ENCODE assay signal across 10 cellular contexts in the genomic region with DNA sequence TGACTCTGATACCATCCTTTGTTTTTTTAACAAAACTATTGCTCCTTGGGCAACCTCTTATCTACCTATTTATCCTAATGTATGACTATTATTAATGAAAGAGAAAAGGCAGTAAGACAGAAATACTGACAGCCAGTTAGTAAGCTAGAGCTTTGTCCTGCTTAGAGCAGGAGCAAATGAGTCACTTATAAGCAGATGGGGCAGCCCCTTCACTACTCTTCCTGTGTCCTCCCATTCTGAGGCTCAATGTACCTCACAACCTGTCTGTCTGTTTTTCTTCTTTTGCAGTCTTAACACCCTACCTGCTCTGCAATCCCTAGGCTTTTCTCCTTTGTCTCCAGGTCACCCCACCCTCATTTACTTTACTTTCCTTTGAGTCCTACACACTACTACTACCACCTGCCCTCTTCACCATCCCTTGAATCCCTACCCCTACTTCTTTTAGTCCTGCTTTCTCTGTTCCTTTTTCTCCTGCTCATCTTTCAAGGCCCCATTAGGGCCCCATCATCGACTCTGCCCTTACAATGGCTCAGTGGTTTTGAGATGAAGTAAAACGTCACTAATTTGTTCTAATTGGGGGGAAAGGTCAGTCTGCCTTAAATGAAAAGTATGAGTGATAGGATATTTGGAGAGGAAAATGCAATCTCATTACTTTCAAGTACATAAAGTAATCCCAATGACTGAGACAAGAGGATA.
DNase-seq lines count a peak whose midpoint lies in the region; ATAC-seq and TF ChIP-seq lines count a peak whose summit lies in the region.
"Had no signal": no experiment of that assay in that cellular context is flagged by ENCODE, and none has a peak within 500 bp of the region (broad histone marks: within the 10 kb centered on the region; RNA-seq: fewer than 3 reads in every experiment).

No MANE protein-coding gene starts in this region.

- DNase-seq in NCI-H2196 (lab: John Stamatoyannopoulos, UW; ENCODE audit: unreplicated experiment) (no peak), PC-9 (no peak), Right ventricle myocardium inferior (ENCODE audit: missing footprints) (no peak)
- no peak for DNase-seq in activated naive CD4-positive, alpha-beta T cell treated with anti-CD3 and anti-CD28 coated beads, Interleukin-2, amount 10 ng/mL, durations not matched to agents 7 days and 5 days
- DNase-seq: stomach had no signal

- no peaks in the 10 kb centered on the region for H4K20me1 ChIP-seq in PC-9 (ENCODE audit: insufficient read depth)

- no TSS peak for BruUV-seq in PC-9 (replicated peaks; lab: Mats Ljungman, UMichigan)

- no peaks in the 10 kb centered on the region for H3K4me1 Mint-ChIP-seq in activated naive CD4-positive, alpha-beta T cell treated with anti-CD3 and anti-CD28 coated beads, Interleukin-2, amount 10 ng/mL, durations not matched to agents 7 days and 5 days

- H3K27me3 Mint-ChIP-seq in activated naive CD4-positive, alpha-beta T cell treated with anti-CD3 and anti-CD28 coated beads, Interleukin-2, amount 10 ng/mL, durations not matched to agents 7 days and 5 days, result no peaks in the 10 kb centered on the region

- H2AFZ ChIP-seq in PC-9, result no peak overlapping the region
- H2AFZ ChIP-seq: parathyroid adenoma had no signal

- no peaks in the 10 kb centered on the region for H3K36me3 Mint-ChIP-seq in activated naive CD4-positive, alpha-beta T cell treated with anti-CD3 and anti-CD28 coated beads, Interleukin-2, amount 10 ng/mL, durations not matched to agents 7 days and 5 days

- no peaks in the 10 kb centered on the region for H3K79me2 ChIP-seq in PC-9 (ENCODE audit: low read depth)
- H3K79me2 ChIP-seq: parathyroid adenoma had no signal

- intact Hi-C loops in PC-9 (cut with micrococcal nuclease; ENCODE audit: unreplicated experiment) (no loop called here), Right ventricle myocardium inferior (cut with DNase I) (no loop called here)

- CTCF ChIA-PET in PC-9 (lab: Charles Lee), result no interaction called here
- CTCF ChIA-PET in activated naive CD4-positive, alpha-beta T cell treated with anti-CD3 and anti-CD28 coated beads, Interleukin-2, amount 10 ng/mL, durations not matched to agents 7 days and 5 days (lab: Charles Lee), result no interaction called here

- peak; percentile 87 for ATAC-seq in GM18505 (IDR thresholded peaks at IDR 0.05; ENCODE audit: unreplicated experiment)
- ATAC-seq in GM19438 (IDR thresholded peaks at IDR 0.05; ENCODE audit: low read depth, unreplicated experiment), result peak; percentile 95
- peak; percentile 74 for ATAC-seq in HG02840 (IDR thresholded peaks at IDR 0.05; ENCODE audit: low FRiP score, unreplicated experiment)
- peak; percentile 90 for ATAC-seq in HG03460 (IDR thresholded peaks at IDR 0.05; ENCODE audit: unreplicated experiment)
- no peak for ATAC-seq in Right ventricle myocardium inferior

- H3K4me3 Mint-ChIP-seq in activated naive CD4-positive, alpha-beta T cell treated with anti-CD3 and anti-CD28 coated beads, Interleukin-2, amount 10 ng/mL, durations not matched to agents 7 days and 5 days, result no peak overlapping the region

- H3F3A ChIP-seq in PC-9 (ENCODE audit: insufficient read depth, low read depth), result no peaks in the 10 kb centered on the region

- H3K4me3 ChIP-seq in PC-9, result no peak overlapping the region
- H3K4me3 ChIP-seq: stomach had no signal

- no peak for TF ChIP-seq POLR2A in GM18505 (IDR thresholded peaks at IDR 0.05; ENCODE audit: borderline replicate concordance, extremely low read depth, insufficient read depth, insufficient read length)

- H3K9me2 ChIP-seq in PC-9 (ENCODE audit: insufficient read depth), result no peaks in the 10 kb centered on the region

- no peaks in the 10 kb centered on the region for H3K36me3 ChIP-seq in PC-9 (ENCODE audit: low read depth)
- H3K36me3 ChIP-seq: stomach had no signal

- H3K4me1 ChIP-seq in PC-9 (replicated peaks; ENCODE audit: insufficient read depth), result no peaks in the 10 kb centered on the region
- H3K4me1 ChIP-seq: parathyroid adenoma, stomach had no signal

- H3K4me2 ChIP-seq in PC-9, result no peak overlapping the region

- TF ChIP-seq CTCF in PC-9 (conservative IDR thresholded peaks at IDR 0.05), result no peak

- no peak overlapping the region for H3K27ac Mint-ChIP-seq in activated naive CD4-positive, alpha-beta T cell treated with anti-CD3 and anti-CD28 coated beads, Interleukin-2, amount 10 ng/mL, durations not matched to agents 7 days and 5 days

- H3K9me3 Mint-ChIP-seq in activated naive CD4-positive, alpha-beta T cell treated with anti-CD3 and anti-CD28 coated beads, Interleukin-2, amount 10 ng/mL, durations not matched to agents 7 days and 5 days, result no peaks in the 10 kb centered on the region

- POLR2A ChIA-PET in PC-9 (lab: Charles Lee; ENCODE audit: unreplicated experiment), result no interaction called here

- no peaks in the 10 kb centered on the region for H3K27me3 ChIP-seq in PC-9 (ENCODE audit: insufficient read depth, low read depth)
- H3K27me3 ChIP-seq: stomach had no signal

- H3K27ac ChIP-seq in PC-9, result no peak overlapping the region
- H3K27ac ChIP-seq: parathyroid adenoma, stomach had no signal

- H3K9me3 ChIP-seq in PC-9 (ENCODE audit: insufficient read depth, low read depth), result no peaks in the 10 kb centered on the region
- H3K9me3 ChIP-seq: stomach had no signal
